ENCODE assay signal across 8 cellular contexts in the genomic region with DNA sequence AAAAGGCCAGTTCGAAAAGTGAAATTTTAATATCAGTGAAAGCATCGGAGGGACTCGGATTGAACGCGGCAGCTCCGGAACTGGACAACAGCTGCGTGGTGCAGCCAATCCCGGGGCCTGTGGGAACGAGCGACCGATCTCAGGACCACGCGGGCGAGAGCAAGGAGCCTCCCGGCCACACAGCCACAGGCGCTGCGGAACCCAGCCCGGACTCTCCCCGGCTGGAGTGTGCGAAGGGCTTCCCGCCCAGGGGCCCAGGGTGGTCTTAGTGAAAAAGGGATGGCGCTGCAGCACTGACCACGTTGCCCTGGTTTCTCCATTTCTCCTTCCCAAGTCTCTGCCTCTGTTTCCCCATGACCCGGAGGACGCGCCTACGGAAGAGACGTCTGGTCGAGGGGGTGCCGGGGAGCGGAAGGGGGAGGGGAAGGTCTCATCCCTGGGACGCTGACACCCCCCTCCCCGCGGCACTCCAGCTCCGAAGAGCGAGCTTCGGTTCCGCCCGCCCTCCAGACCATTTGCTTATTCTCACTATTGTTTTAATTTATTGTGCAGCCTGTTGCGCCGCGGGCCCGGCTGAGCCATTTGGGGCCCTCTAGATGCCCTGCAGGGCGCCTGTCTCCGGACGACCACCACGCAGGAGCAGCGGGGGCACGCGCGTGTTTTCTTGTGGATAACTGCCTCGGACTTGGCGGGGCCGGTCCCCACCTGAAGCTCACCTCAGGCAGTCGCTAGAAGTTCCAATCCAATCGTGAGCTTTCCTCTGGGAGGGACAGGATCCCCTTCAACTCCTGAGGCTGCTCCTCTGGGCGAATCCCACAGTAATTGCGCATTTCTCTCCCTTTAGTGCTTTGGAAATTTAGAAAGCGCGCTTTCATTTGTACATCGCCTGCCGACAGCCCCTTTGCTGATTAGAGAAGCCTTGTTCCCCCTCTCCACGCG.
DNase-seq lines count a peak whose midpoint lies in the region; ATAC-seq and TF ChIP-seq lines count a peak whose summit lies in the region.

No MANE protein-coding gene starts in this region.

- DNase-seq in activated T-cell treated with anti-CD3 and anti-CD28 coated beads, Interleukin-2, amount 50 U/mL, for 24 hours: no peak
- DNase-seq in activated T-cell treated with anti-CD3 and anti-CD28 coated beads, Interleukin-2, amount 50 U/mL, for 48 hours: no peak
- DNase-seq in adipocyte (ENCODE audit: low read depth) (no peak), mesenteric fat pad (ENCODE audit: low spot score) (peak; percentile 83), thyroid gland (peak in 1 of 2 donors; percentile 13), cerebellar nuclear complex (lab: John Stamatoyannopoulos, UW) (no peak)
- DNase-seq in stimulated activated CD4-positive, alpha-beta T cell treated with anti-CD3 and anti-CD28 coated beads, Interleukin-15, amount 100 ng/mL, for 24 hours: no peak

- TF ChIP-seq CTCF in thyroid gland (IDR thresholded peaks at IDR 0.05): no peak

- H3K27me3 Mint-ChIP-seq in activated T-cell treated with anti-CD3 and anti-CD28 coated beads, Interleukin-2, amount 50 U/mL, for 24 hours: peaks cover 75% of the 10 kb centered on the region

- H3K36me3 Mint-ChIP-seq in activated T-cell treated with anti-CD3 and anti-CD28 coated beads, Interleukin-2, amount 50 U/mL, for 24 hours (ENCODE audit: low read depth): no peaks in the 10 kb centered on the region

- no peaks in the 10 kb centered on the region for H3K36me3 ChIP-seq in adipocyte (ENCODE audit: control insufficient read depth, insufficient read depth, low read length, severe bottlenecking)
- no peaks in the 10 kb centered on the region for H3K36me3 ChIP-seq in thyroid gland

- H3K9me3 Mint-ChIP-seq in activated T-cell treated with anti-CD3 and anti-CD28 coated beads, Interleukin-2, amount 50 U/mL, for 24 hours: no peaks in the 10 kb centered on the region

- ATAC-seq in HG03039 (IDR thresholded peaks at IDR 0.05; ENCODE audit: unreplicated experiment): no peak

- H3K27ac Mint-ChIP-seq in activated T-cell treated with anti-CD3 and anti-CD28 coated beads, Interleukin-2, amount 50 U/mL, for 24 hours: no peak overlapping the region

- H3K4me3 Mint-ChIP-seq in activated T-cell treated with anti-CD3 and anti-CD28 coated beads, Interleukin-2, amount 50 U/mL, for 24 hours: peak overlapping the region; percentile 26

- peaks cover 65% of the 10 kb centered on the region for H3K27me3 ChIP-seq in adipocyte (replicated peaks; ENCODE audit: control insufficient read depth, insufficient read depth, low read length)
- peaks cover 37% of the 10 kb centered on the region for H3K27me3 ChIP-seq in thyroid gland

- no peak overlapping the region for H3K9ac ChIP-seq in adipocyte (ENCODE audit: low read length)

- TF ChIP-seq POLR2A in thyroid gland (IDR thresholded peaks at IDR 0.05): no peak

- no peak overlapping the region for H3K27ac ChIP-seq in thyroid gland

- H3K4me3 ChIP-seq in adipocyte (ENCODE audit: low read length) (peak overlapping the region; percentile 50), thyroid gland (replicated peaks in 1 of 3) (peak overlapping the region in 2 of 3 donors; percentile 2 to 12)

- peaks cover 2% of the 10 kb centered on the region for H3K9me3 ChIP-seq in adipocyte (ENCODE audit: control insufficient read depth, low read length)
- H3K9me3 ChIP-seq in thyroid gland: no peaks in the 10 kb centered on the region

- peaks cover 45% of the 10 kb centered on the region for H3K4me1 Mint-ChIP-seq in activated T-cell treated with anti-CD3 and anti-CD28 coated beads, Interleukin-2, amount 50 U/mL, for 24 hours (ENCODE audit: low read depth)

- H3K4me1 ChIP-seq in adipocyte (ENCODE audit: control insufficient read depth, insufficient read depth, low read length) (peaks cover 14% of the 10 kb centered on the region), thyroid gland (peaks cover 22 to 34% of the 10 kb centered on the region in 2 donors)

- intact Hi-C loops in thyroid gland (cut with DNase I): no loop called here

- 4 to 5% methylated on average over 51 to 59 of the region's 64 CpGs for WGBS in thyroid gland, 2 donors
